In the genomic region with DNA sequence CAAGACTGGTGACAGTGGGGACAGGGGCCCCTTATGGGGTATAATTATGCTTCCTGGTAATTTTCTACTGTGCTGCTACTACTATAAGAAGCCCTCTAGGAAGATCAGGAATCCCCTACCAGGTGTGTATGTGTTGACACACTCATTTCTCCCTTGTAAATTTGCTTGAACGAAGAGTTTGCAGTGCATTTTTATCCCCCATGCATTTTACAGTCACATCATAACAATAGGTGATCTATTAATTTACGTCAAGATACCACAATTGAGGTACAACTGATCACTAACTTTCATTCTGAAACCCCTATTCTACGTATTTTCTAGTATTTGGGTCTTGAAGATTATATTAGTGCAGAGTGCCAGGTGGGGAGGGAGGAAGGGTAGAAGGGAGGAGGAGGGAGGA, we compare ENCODE assay signal across 19 cellular contexts.
DNase-seq lines count a peak whose midpoint lies in the region; ATAC-seq lines count a peak whose summit lies in the region.
"Had no signal": no experiment of that assay in that cellular context is flagged by ENCODE, and none has a peak within 500 bp of the region (broad histone marks: within the 10 kb centered on the region; RNA-seq: fewer than 3 reads in every experiment).

No MANE protein-coding gene starts in this region.

- no peak for DNase-seq in NCI-H748 (lab: John Stamatoyannopoulos, UW; ENCODE audit: unreplicated experiment)
- DNase-seq in mucosa of gallbladder (ENCODE audit: low spot score), result no peak
- no peak for DNase-seq in Right ventricle myocardium superior
- no peak for DNase-seq in EL
- DNase-seq: ACHN; activated T-cell treated with anti-CD3 and anti-CD28 coated beads, Interleukin-2, amount 50 U/mL, for 24 hours; amniotic stem cell; GDM1; hippocampal formation; KBM-7; naive thymus-derived CD4-positive, alpha-beta T cell; NCI-H1436 treated with DMSO at 0.1 percent for 48 hours; PC-9; T-helper 1 cell had no signal

- peak; percentile 47 for ATAC-seq in GM18502 (IDR thresholded peaks at IDR 0.05; ENCODE audit: poor library complexity, unreplicated experiment)
- peak; percentile 61 for ATAC-seq in GM19452 (IDR thresholded peaks at IDR 0.05; ENCODE audit: unreplicated experiment)
- ATAC-seq in HG02763 (IDR thresholded peaks at IDR 0.05; ENCODE audit: unreplicated experiment), result peak; percentile 70
- peak; percentile 87 for ATAC-seq in HG03378 (IDR thresholded peaks at IDR 0.05; ENCODE audit: unreplicated experiment)
- no peak for ATAC-seq in Right ventricle myocardium superior (ENCODE audit: poor library complexity)
- ATAC-seq: left lobe of liver; naive thymus-derived CD4-positive, alpha-beta T cell had no signal

- intact Hi-C loops in Right ventricle myocardium superior (cut with DNase I), result no loop called here
